In the genomic region with DNA sequence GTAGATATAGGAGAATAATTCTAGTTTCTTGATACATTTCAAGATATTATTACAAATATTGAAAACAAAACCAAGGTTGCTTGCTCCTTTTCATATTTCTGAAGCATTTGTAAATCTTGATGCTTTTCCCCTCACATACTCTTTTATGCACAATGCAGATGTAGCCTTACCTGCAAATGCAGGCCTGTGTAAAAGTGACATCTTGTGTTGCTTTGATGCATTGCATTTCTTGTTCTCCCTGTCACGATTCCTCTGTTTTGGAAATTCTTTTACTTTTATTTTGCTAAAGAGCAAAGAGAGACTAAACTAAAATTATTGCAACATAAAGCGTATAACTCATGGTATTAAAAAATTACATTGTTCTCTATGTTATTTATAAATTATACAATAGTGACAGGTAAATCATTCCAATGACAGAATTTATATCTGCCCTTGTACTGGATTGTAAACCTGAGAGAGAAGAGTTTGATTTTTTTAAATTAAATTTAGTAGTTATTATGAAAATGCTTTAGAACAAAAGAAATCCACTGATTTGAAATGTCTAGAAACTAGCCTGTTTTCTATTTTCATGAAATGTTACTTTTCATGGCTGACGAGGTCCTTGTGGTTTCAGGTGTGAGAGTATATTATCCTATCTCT, we compare ENCODE assay signal across 8 cellular contexts.
DNase-seq lines count a peak whose midpoint lies in the region; ATAC-seq and TF ChIP-seq lines count a peak whose summit lies in the region.

No MANE protein-coding gene starts in this region.

- H3K9ac ChIP-seq in neural cell (ENCODE audit: low read length), result no peak overlapping the region

- H3K27me3 Mint-ChIP-seq in CD14-positive monocyte (ENCODE audit: low read depth in 3 of 3), result peaks cover 0 to 1% (median 0%) of the 10 kb centered on the region in 3 donors

- H3K79me2 ChIP-seq in neural cell (replicated peaks; ENCODE audit: insufficient read depth, low read length), result no peaks in the 10 kb centered on the region

- H3F3A ChIP-seq in neural cell (ENCODE audit: insufficient read depth, low read length, poor library complexity, severe bottlenecking), result no peaks in the 10 kb centered on the region

- H3K27me3 ChIP-seq in neural cell (ENCODE audit: insufficient read depth, low read depth, low read length), result no peaks in the 10 kb centered on the region

- H3K36me3 ChIP-seq in neural cell (ENCODE audit: insufficient read depth, low read length), result no peaks in the 10 kb centered on the region

- DNase-seq in GM13976 (ENCODE audit: low spot score), result peak; percentile 3
- DNase-seq in NB4 (ENCODE audit: low read depth), result peak; percentile 11
- peak; percentile 46 for DNase-seq in dedifferentiated amniotic fluid mesenchymal stem cell (ENCODE audit: extremely low spot score)
- no peak for DNase-seq in CD14-positive monocyte (ENCODE audit: low spot score)
- no peak for DNase-seq in T-helper 1 cell

- intact Hi-C loops in CD14-positive monocyte (cut with micrococcal nuclease), result no loop called here

- no peak for TF ChIP-seq POLR2A in NB4 (IDR thresholded peaks at IDR 0.05; ENCODE audit: extremely low read depth, insufficient read length)

- no peaks in the 10 kb centered on the region for H3K9me3 ChIP-seq in neural cell (ENCODE audit: low read length)

- ATAC-seq in HG02885 (IDR thresholded peaks at IDR 0.05; ENCODE audit: poor library complexity, unreplicated experiment), result no peak
- no peak for ATAC-seq in HG03457 (IDR thresholded peaks at IDR 0.05; ENCODE audit: unreplicated experiment)

- TF ChIP-seq RAD21 in neural cell (conservative IDR thresholded peaks at IDR 0.05), result peak; percentile 96

- no peaks in the 10 kb centered on the region for H4K20me1 ChIP-seq in neural cell (ENCODE audit: insufficient read depth)

- no peak overlapping the region for H3K27ac Mint-ChIP-seq in CD14-positive monocyte

- no peak overlapping the region for H2AFZ ChIP-seq in neural cell (ENCODE audit: low read depth, low read length)

- no peak overlapping the region for H3K4me3 Mint-ChIP-seq in CD14-positive monocyte

- H3K9me2 ChIP-seq in neural cell (ENCODE audit: insufficient read depth, low read length), result no peaks in the 10 kb centered on the region

- no peaks in the 10 kb centered on the region for H3K36me3 Mint-ChIP-seq in CD14-positive monocyte

- no peak overlapping the region for H3K4me3 ChIP-seq in NB4 (ENCODE audit: low read depth, low read length)
- no peak overlapping the region for H3K4me3 ChIP-seq in neural cell (ENCODE audit: low read length)

- no peaks in the 10 kb centered on the region for H3K9me3 Mint-ChIP-seq in CD14-positive monocyte

- no peaks in the 10 kb centered on the region for H3K4me1 Mint-ChIP-seq in CD14-positive monocyte

- H3K4me2 ChIP-seq in neural cell (ENCODE audit: low read length), result no peak overlapping the region

- TF ChIP-seq CTCF in GM13976 (IDR thresholded peaks at IDR 0.05; ENCODE audit: borderline replicate concordance, control extremely low read depth, extremely low read depth, insufficient read depth, missing control alignments) (peak; percentile 16), NB4 (IDR thresholded peaks at IDR 0.05; ENCODE audit: low read depth, low read length) (peak; percentile 35), neural cell (IDR thresholded peaks at IDR 0.05; ENCODE audit: poor library complexity, severe bottlenecking) (peak; percentile 88), CD14-positive monocyte (IDR thresholded peaks at IDR 0.05) (no peak)

- no peak for TF ChIP-seq EP300 in neural cell (conservative IDR thresholded peaks at IDR 0.05; ENCODE audit: poor library complexity, severe bottlenecking)

- H3K27ac ChIP-seq in neural cell (ENCODE audit: low read length), result no peak overlapping the region

- in situ Hi-C loops in GM13976 (cut with MboI; ENCODE audit: low sequenced_read_pairs, unreplicated experiment), result loop anchor here (25.0 kb wide), 1 partner anchor 463 kb away; no protein-coding TSS in a partner anchor

TF ChIP-seq in neural cell, 6 proteins besides CTCF, POLR2A, EP300 and RAD21:
- TF ChIP-seq EZH2 (IDR thresholded peaks at IDR 0.05; ENCODE audit: borderline replicate concordance, insufficient read depth, low read length, poor library complexity, severe bottlenecking), result no peak
- peak; percentile 98 for TF ChIP-seq SMC3 (conservative IDR thresholded peaks at IDR 0.05; ENCODE audit: poor library complexity)
- TF ChIP-seq, protein P1, sequence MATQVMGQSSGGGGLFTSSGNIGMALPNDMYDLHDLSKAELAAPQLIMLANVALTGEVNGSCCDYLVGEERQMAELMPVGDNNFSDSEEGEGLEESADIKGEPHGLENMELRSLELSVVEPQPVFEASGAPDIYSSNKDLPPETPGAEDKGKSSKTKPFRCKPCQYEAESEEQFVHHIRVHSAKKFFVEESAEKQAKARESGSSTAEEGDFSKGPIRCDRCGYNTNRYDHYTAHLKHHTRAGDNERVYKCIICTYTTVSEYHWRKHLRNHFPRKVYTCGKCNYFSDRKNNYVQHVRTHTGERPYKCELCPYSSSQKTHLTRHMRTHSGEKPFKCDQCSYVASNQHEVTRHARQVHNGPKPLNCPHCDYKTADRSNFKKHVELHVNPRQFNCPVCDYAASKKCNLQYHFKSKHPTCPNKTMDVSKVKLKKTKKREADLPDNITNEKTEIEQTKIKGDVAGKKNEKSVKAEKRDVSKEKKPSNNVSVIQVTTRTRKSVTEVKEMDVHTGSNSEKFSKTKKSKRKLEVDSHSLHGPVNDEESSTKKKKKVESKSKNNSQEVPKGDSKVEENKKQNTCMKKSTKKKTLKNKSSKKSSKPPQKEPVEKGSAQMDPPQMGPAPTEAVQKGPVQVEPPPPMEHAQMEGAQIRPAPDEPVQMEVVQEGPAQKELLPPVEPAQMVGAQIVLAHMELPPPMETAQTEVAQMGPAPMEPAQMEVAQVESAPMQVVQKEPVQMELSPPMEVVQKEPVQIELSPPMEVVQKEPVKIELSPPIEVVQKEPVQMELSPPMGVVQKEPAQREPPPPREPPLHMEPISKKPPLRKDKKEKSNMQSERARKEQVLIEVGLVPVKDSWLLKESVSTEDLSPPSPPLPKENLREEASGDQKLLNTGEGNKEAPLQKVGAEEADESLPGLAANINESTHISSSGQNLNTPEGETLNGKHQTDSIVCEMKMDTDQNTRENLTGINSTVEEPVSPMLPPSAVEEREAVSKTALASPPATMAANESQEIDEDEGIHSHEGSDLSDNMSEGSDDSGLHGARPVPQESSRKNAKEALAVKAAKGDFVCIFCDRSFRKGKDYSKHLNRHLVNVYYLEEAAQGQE (IDR thresholded peaks at IDR 0.05; ENCODE audit: borderline replicate concordance), result no peak
- TF ChIP-seq POLR2AphosphoS5 (IDR thresholded peaks at IDR 0.05), result no peak
- TF ChIP-seq MXI1 (conservative IDR thresholded peaks at IDR 0.05; ENCODE audit: poor library complexity, severe bottlenecking), result no peak

Comparison
In these comparisons a context has a peak if more than half of its experiments do, and no peak if none do; other contexts are left out.
1. DNase-seq: peak in GM13976 (single experiment), NB4 (single experiment) and dedifferentiated amniotic fluid mesenchymal stem cell (single experiment); none in CD14-positive monocyte (single experiment) and T-helper 1 cell (0 of 5).